In the genomic region with DNA sequence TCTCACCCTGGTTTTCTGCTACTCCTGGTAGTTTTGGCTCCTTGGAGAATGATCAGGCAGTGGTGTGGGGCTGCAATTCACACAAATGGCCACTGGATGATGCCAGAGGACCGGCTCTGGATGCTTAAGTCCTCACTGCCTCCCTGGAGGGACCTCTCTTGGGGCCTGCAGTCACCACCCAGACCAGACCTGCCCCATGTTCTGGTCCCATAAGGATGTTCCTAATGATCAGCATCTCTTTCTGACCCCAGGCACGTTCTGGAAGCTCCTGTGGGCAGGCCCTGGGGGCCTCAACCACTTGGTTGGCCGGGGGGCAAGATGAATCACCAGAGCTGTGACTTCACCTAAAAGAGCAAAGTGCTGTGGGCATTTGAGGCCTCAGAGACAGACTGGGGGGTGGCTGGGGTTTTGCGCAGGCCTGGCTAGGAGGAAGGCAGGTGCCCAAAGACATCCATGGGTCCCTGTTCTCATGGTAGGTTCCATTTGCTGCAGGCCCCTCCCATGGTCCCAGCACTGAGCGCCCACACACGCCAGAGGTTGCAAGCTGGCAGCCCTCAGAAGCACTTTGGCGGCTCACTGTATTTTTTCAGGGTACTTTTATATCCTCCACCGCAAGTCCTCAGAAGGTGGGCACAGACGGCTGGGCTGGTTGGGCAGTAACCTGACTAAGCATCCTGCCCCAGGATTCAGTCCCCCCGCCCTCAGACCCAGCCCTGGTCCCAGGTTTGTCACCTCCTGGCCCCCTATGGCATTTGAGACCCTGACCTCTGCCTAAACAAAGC, we compare ENCODE assay signal across 8 cellular contexts. TPM values are rescaled to one million over a fixed set of nuclear protein-coding genes. Genes with fewer than 3 reads are reported as not detected.
DNase-seq lines count a peak whose midpoint lies in the region; ATAC-seq and TF ChIP-seq lines count a peak whose summit lies in the region.

No MANE protein-coding gene starts in this region.

- H3K27me3 ChIP-seq in left ventricle myocardium inferior (ENCODE audit: low read depth), result no peaks in the 10 kb centered on the region

- H3K9me3 ChIP-seq in left ventricle myocardium inferior (replicated peaks), result peaks cover 19% of the 10 kb centered on the region

- ATAC-seq in HG03378 (IDR thresholded peaks at IDR 0.05; ENCODE audit: unreplicated experiment) (no peak), GM19035 (IDR thresholded peaks at IDR 0.05; ENCODE audit: unreplicated experiment) (no peak)

- TF ChIP-seq CTCF in GM12874 (IDR thresholded peaks at IDR 0.05; ENCODE audit: insufficient read depth, low read depth, low read length) (peak; percentile 100), left ventricle myocardium inferior (IDR thresholded peaks at IDR 0.05; ENCODE audit: borderline replicate concordance) (peak; percentile 99)

- H3K4me3 ChIP-seq in left ventricle myocardium inferior, result no peak overlapping the region

- intact Hi-C loops in left ventricle myocardium inferior (cut with micrococcal nuclease), result loop anchor here (10.0 kb wide), 3 partner anchors 138 to 288 kb away; a partner anchor contains a TSS

- H3K27ac ChIP-seq in left ventricle myocardium inferior (replicated peaks), result no peak overlapping the region

- H3K4me1 ChIP-seq in left ventricle myocardium inferior, result peaks cover 19% of the 10 kb centered on the region

- H3K36me3 ChIP-seq in left ventricle myocardium inferior, result no peaks in the 10 kb centered on the region

- DNase-seq in NCI-H1436 (lab: John Stamatoyannopoulos, UW), result peak; percentile 92
- DNase-seq in T-helper 1 cell, result peak in 4 of 5 donors; percentile 38 to 65 (median 50)
- peak; percentile 49 for DNase-seq in amniotic stem cell (lab: John Stamatoyannopoulos, UW)
- peak; percentile 73 for DNase-seq in left ventricle myocardium inferior
- DNase-seq in renal cortical epithelial cell (ENCODE audit: low read depth), result peak; percentile 71

RNA-seq across cellular contexts. Expression of a gene that starts 53.2 kb away (rescaled TPM):
- total RNA-seq in left ventricle myocardium inferior, result 11.2 TPM
- 0.94 TPM in 1 of 2 replicates, not detected in the other for total RNA-seq in renal cortical epithelial cell
